ENCODE assay signal across 14 cellular contexts in genomic region chr4:128572778-128573241, GRCh38.
DNase-seq lines count a peak whose midpoint lies in the region; TF ChIP-seq lines count a peak whose summit lies in the region.
"Had no signal": no experiment of that assay in that cellular context is flagged by ENCODE, and none has a peak within 500 bp of the region (broad histone marks: within the 10 kb centered on the region; RNA-seq: fewer than 3 reads in every experiment).

No MANE protein-coding gene starts in this region.

- H3K9ac ChIP-seq in fibroblast of lung (ENCODE audit: insufficient read depth, low read length), result no peak overlapping the region
- no peak overlapping the region for H3K9ac ChIP-seq in colonic mucosa (ENCODE audit: low read depth in 2 of 2, low read length in 2 of 2)
- H3K9ac ChIP-seq: BLaER1 treated with 17β-estradiol and CSF1 and Interleukin-3, amounts not matched to agents 10 nM and 100 nM had no signal

- peaks cover 20% of the 10 kb centered on the region for H3K4me1 ChIP-seq in PC-9 (replicated peaks; ENCODE audit: insufficient read depth)
- H3K4me1 ChIP-seq in fibroblast of lung (ENCODE audit: control insufficient read depth, extremely low read depth, insufficient read depth, low read length), result peaks cover 40% of the 10 kb centered on the region
- H3K4me1 ChIP-seq in colonic mucosa, result no peaks in the 10 kb centered on the region

- no peak overlapping the region for H3K4me2 ChIP-seq in PC-9
- no peak overlapping the region for H3K4me2 ChIP-seq in fibroblast of lung (ENCODE audit: extremely low read depth, insufficient read depth, low read length)

- H3K27ac ChIP-seq in PC-9 (peak overlapping the region; percentile 46; the same call in 1 of the 2 replicates), fibroblast of lung (ENCODE audit: insufficient read depth, low read length) (peak overlapping the region; percentile 52), colonic mucosa (no peak overlapping the region)

- H3K36me3 ChIP-seq in PC-9 (ENCODE audit: low read depth) (no peaks in the 10 kb centered on the region), fibroblast of lung (ENCODE audit: control insufficient read depth, insufficient read depth, low read length) (no peaks in the 10 kb centered on the region), colonic mucosa (no peaks in the 10 kb centered on the region)
- H3K36me3 ChIP-seq: BLaER1 treated with 17β-estradiol and CSF1 and Interleukin-3, amounts not matched to agents 10 nM and 100 nM; gastroesophageal sphincter had no signal

- CTCF ChIA-PET in PC-9 (lab: Charles Lee), result interaction anchor here (0.6 kb wide), 1 partner anchor 237 kb away, joined by 6 read pairs; the partner anchor contains the start of gene JADE1

- no peak for TF ChIP-seq CTCF in PC-9 (conservative IDR thresholded peaks at IDR 0.05)
- no peak for TF ChIP-seq CTCF in fibroblast of lung (conservative IDR thresholded peaks at IDR 0.05 in 1 of 2, IDR thresholded peaks at IDR 0.05 in 1 of 2; ENCODE audit: low read depth in 1 of 2, low read length in 2 of 2)
- TF ChIP-seq CTCF in colonic mucosa (IDR thresholded peaks at IDR 0.05), result no peak

- H4K20me1 ChIP-seq in PC-9 (ENCODE audit: insufficient read depth) (no peaks in the 10 kb centered on the region), fibroblast of lung (ENCODE audit: control insufficient read depth, extremely low read depth, insufficient read depth, low read length) (no peaks in the 10 kb centered on the region)
- H4K20me1 ChIP-seq: BLaER1 treated with 17β-estradiol and CSF1 and Interleukin-3, amounts not matched to agents 10 nM and 100 nM had no signal

- peak; percentile 77 for DNase-seq in COLO829 (ENCODE audit: low spot score)
- peak; percentile 19 to 45 for DNase-seq in PC-9
- DNase-seq in fibroblast of lung (ENCODE audit: low read depth in 2 of 2), result no peak
- peak; percentile 49 for DNase-seq in renal cortical epithelial cell (ENCODE audit: low read depth)
- DNase-seq in effector CD8-positive, alpha-beta T cell (lab: John Stamatoyannopoulos, UW), result no peak
- DNase-seq in NCI-H510A treated with DMSO at 0.1 percent for 48 hours (lab: John Stamatoyannopoulos, UW), result no peak
- DNase-seq in colonic mucosa, result no peak
- no peak for DNase-seq in Ammon's horn (ENCODE audit: low spot score)
- DNase-seq: activated CD8-positive, alpha-beta memory T cell treated with anti-CD3 and anti-CD28 coated beads, Interleukin-2, amount 10 ng/mL, durations not matched to agents 7 days and 5 days; activated naive CD8-positive, alpha-beta T cell treated with anti-CD3 and anti-CD28 coated beads for 36 hours; NCI-H524 treated with DMSO at 0.1 percent for 48 hours; nucleus accumbens had no signal

- H3K9me2 ChIP-seq in PC-9 (ENCODE audit: insufficient read depth), result no peaks in the 10 kb centered on the region

- H3K27me3 ChIP-seq in PC-9 (ENCODE audit: insufficient read depth, low read depth) (no peaks in the 10 kb centered on the region), fibroblast of lung (ENCODE audit: control insufficient read depth, insufficient read depth, low read length) (no peaks in the 10 kb centered on the region), colonic mucosa (no peaks in the 10 kb centered on the region)
- H3K27me3 ChIP-seq: BLaER1 treated with 17β-estradiol and CSF1 and Interleukin-3, amounts not matched to agents 10 nM and 100 nM; gastroesophageal sphincter had no signal

- H2AFZ ChIP-seq in PC-9 (no peak overlapping the region), fibroblast of lung (ENCODE audit: low read length) (no peak overlapping the region)

- POLR2A ChIA-PET in PC-9 (lab: Charles Lee; ENCODE audit: unreplicated experiment), result no interaction called here

- H3K9me3 ChIP-seq in PC-9 (ENCODE audit: insufficient read depth, low read depth) (no peaks in the 10 kb centered on the region), fibroblast of lung (ENCODE audit: control insufficient read depth, insufficient read depth, low read depth, low read length) (no peaks in the 10 kb centered on the region), colonic mucosa (no peaks in the 10 kb centered on the region)
- H3K9me3 ChIP-seq: BLaER1 treated with 17β-estradiol and CSF1 and Interleukin-3, amounts not matched to agents 10 nM and 100 nM; gastroesophageal sphincter had no signal

- no peak overlapping the region for H3K4me3 ChIP-seq in PC-9
- no peak overlapping the region for H3K4me3 ChIP-seq in fibroblast of lung (replicated peaks in 1 of 4; ENCODE audit: control extremely low read depth in 1 of 4, insufficient read depth in 1 of 4, low read depth in 3 of 4, low read length in 4 of 4)
- H3K4me3 ChIP-seq in colonic mucosa, result no peak overlapping the region
- H3K4me3 ChIP-seq: BLaER1 treated with 17β-estradiol and CSF1 and Interleukin-3, amounts not matched to agents 10 nM and 100 nM; gastroesophageal sphincter had no signal

- intact Hi-C loops in PC-9 (cut with micrococcal nuclease; ENCODE audit: unreplicated experiment) (loop anchor here (1.0 to 2.0 kb wide), 2 partner anchors 44 to 238 kb away; no protein-coding TSS in a partner anchor), colonic mucosa (cut with DNase I) (no loop called here)

- H3F3A ChIP-seq in PC-9 (ENCODE audit: insufficient read depth, low read depth), result no peaks in the 10 kb centered on the region

- H3K79me2 ChIP-seq in PC-9 (ENCODE audit: low read depth), result no peaks in the 10 kb centered on the region
- no peaks in the 10 kb centered on the region for H3K79me2 ChIP-seq in fibroblast of lung (ENCODE audit: control insufficient read depth, insufficient read depth, low read length)

- BruUV-seq in PC-9 (replicated peaks; lab: Mats Ljungman, UMichigan), result no TSS peak

Comparison
In these comparisons a context has a peak if more than half of its experiments do, and no peak if none do; other contexts are left out.
1. DNase-seq: peak in COLO829 (single experiment), PC-9 (2 of 2) and renal cortical epithelial cell (single experiment); none in fibroblast of lung (0 of 2), effector CD8-positive, alpha-beta T cell (single experiment), NCI-H510A treated with DMSO at 0.1 percent for 48 hours (single experiment), colonic mucosa (single experiment) and Ammon's horn (single experiment).